In genomic region chr18:43115076-43116035, GRCh38 we compare ENCODE assay signal across 1 cellular context.
TF ChIP-seq lines count a peak whose summit lies in the region.

Gene RIT2, minus strand, starts transcription at chr18:43115685.

TF ChIP-seq in WTC11, 78 proteins besides CTCF, POLR2A, EP300 and RAD21:
- TF ChIP-seq ARID4B (CRISPR knock-in tag; IDR thresholded peaks at IDR 0.05; ENCODE audit: borderline replicate concordance) (no peak), STAT6 (CRISPR knock-in tag; conservative IDR thresholded peaks at IDR 0.05; ENCODE audit: low read depth) (no peak), ZBTB43 (CRISPR knock-in tag; IDR thresholded peaks at IDR 0.05) (no peak), ZNF416 (CRISPR knock-in tag; IDR thresholded peaks at IDR 0.05) (no peak), FOXJ3 (CRISPR knock-in tag; IDR thresholded peaks at IDR 0.05; ENCODE audit: borderline replicate concordance) (no peak), MAX (CRISPR knock-in tag; IDR thresholded peaks at IDR 0.05) (no peak), SMAD3 (CRISPR knock-in tag; IDR thresholded peaks at IDR 0.05; ENCODE audit: borderline replicate concordance) (no peak), TCF7 (CRISPR knock-in tag; IDR thresholded peaks at IDR 0.05; ENCODE audit: low read depth) (no peak), NR3C1 (CRISPR knock-in tag; conservative IDR thresholded peaks at IDR 0.05; ENCODE audit: low read depth) (no peak), EMX1 (CRISPR knock-in tag; IDR thresholded peaks at IDR 0.05) (no peak), NR1H2 (CRISPR knock-in tag; IDR thresholded peaks at IDR 0.05) (no peak), ATF3 (CRISPR knock-in tag; conservative IDR thresholded peaks at IDR 0.05) (no peak), ELF4 (CRISPR knock-in tag; IDR thresholded peaks at IDR 0.05; ENCODE audit: low read depth) (no peak), GABPB1 (CRISPR knock-in tag; IDR thresholded peaks at IDR 0.05) (no peak), GTF2I (CRISPR knock-in tag; conservative IDR thresholded peaks at IDR 0.05) (no peak), USF2 (CRISPR knock-in tag; IDR thresholded peaks at IDR 0.05) (no peak), MLX (CRISPR knock-in tag; IDR thresholded peaks at IDR 0.05) (no peak)
